ENCODE assay signal across 25 cellular contexts in genomic region chr3:47863391-47864128, GRCh38.
"Had no signal": no experiment of that assay in that cellular context is flagged by ENCODE, and none has a peak within 500 bp of the region (broad histone marks: within the 10 kb centered on the region; RNA-seq: fewer than 3 reads in every experiment).

No MANE protein-coding gene starts in this region.

- ATAC-seq: activated CD4-positive, CD25-positive, alpha-beta regulatory T cell treated with anti-CD3 and anti-CD28 coated beads, Interleukin-2, amount 50 U/mL, for 24 hours; activated T-cell treated with anti-CD3 and anti-CD28 coated beads, Interleukin-2, amount 50 U/mL, for 4 hours; activated T-helper 17 cell treated with anti-CD3 and anti-CD28 coated beads, Interleukin-2, amount 50 U/mL, for 72 hours; gastrocnemius medialis; left cardiac atrium; natural killer cell treated with Interleukin-12 subunit alpha and Interleukin-12 subunit beta and Interleukin-15 and Interleukin-18, amount 100 ng/mL, for 72 hours had no signal

- H3K36me3 Mint-ChIP-seq: activated naive CD4-positive, alpha-beta T cell treated with anti-CD3 and anti-CD28 coated beads, Interleukin-2, amount 50 U/mL, for 72 hours had no signal

- H3K4me3 ChIP-seq: breast epithelium, gastrocnemius medialis, right lobe of liver, uterus had no signal

- H3K36me3 ChIP-seq: uterus had no signal

- H3K4me1 Mint-ChIP-seq: activated T-helper 17 cell treated with anti-CD3 and anti-CD28 coated beads, Interleukin-2, amount 50 U/mL, for 72 hours had no signal

- H3K4me1 ChIP-seq: breast epithelium, right lobe of liver, uterus had no signal

- H3K9me3 ChIP-seq: breast epithelium, gastrocnemius medialis, neutrophil, right lobe of liver, uterus had no signal

- H3K9me3 Mint-ChIP-seq: activated naive CD4-positive, alpha-beta T cell treated with anti-CD3 and anti-CD28 coated beads, Interleukin-2, amount 50 U/mL, for 72 hours; activated T-cell treated with anti-CD3 and anti-CD28 coated beads, Interleukin-2, amount 50 U/mL, for 4 hours; activated T-helper 17 cell treated with anti-CD3 and anti-CD28 coated beads, Interleukin-2, amount 50 U/mL, for 72 hours; dendritic cell treated with granulocyte-macrophage colony-stimulating factor and Interleukin-4, amounts not matched to agents 40 ng/mL and 50 ng/mL, for 4 days; natural killer cell treated with Interleukin-12 subunit alpha and Interleukin-12 subunit beta and Interleukin-15 and Interleukin-18, amount 100 ng/mL, for 72 hours; stimulated activated naive CD8-positive, alpha-beta T cell treated with anti-CD3 and anti-CD28 coated beads, Interleukin-15, Interleukin-2, amounts not matched to agents 100 ng/mL and 50 ng/mL, for 24 hours; T-helper 2 cell treated with Interferon-gamma antibody and Interleukin-4, amounts not matched to agents 5 μg/mL and 100 μg/mL, for 36 hours; type B pancreatic cell had no signal

- H3K27me3 Mint-ChIP-seq: activated T-helper 17 cell treated with anti-CD3 and anti-CD28 coated beads, Interleukin-2, amount 50 U/mL, for 72 hours; dendritic cell treated with granulocyte-macrophage colony-stimulating factor and Interleukin-4, amounts not matched to agents 40 ng/mL and 50 ng/mL, for 4 days; natural killer cell treated with Interleukin-12 subunit alpha and Interleukin-12 subunit beta and Interleukin-15 and Interleukin-18, amount 100 ng/mL, for 72 hours; stimulated activated naive CD8-positive, alpha-beta T cell treated with anti-CD3 and anti-CD28 coated beads, Interleukin-15, Interleukin-2, amounts not matched to agents 100 ng/mL and 50 ng/mL, for 24 hours; type B pancreatic cell had no signal

- H3K4me3 Mint-ChIP-seq: activated T-cell treated with anti-CD3 and anti-CD28 coated beads, Interleukin-2, amount 50 U/mL, for 4 hours; activated T-helper 17 cell treated with anti-CD3 and anti-CD28 coated beads, Interleukin-2, amount 50 U/mL, for 72 hours; dendritic cell treated with granulocyte-macrophage colony-stimulating factor and Interleukin-4, amounts not matched to agents 40 ng/mL and 50 ng/mL, for 4 days; natural killer cell treated with Interleukin-12 subunit alpha and Interleukin-12 subunit beta and Interleukin-15 and Interleukin-18, amount 100 ng/mL, for 72 hours; stimulated activated naive CD8-positive, alpha-beta T cell treated with anti-CD3 and anti-CD28 coated beads, Interleukin-15, Interleukin-2, amounts not matched to agents 100 ng/mL and 50 ng/mL, for 24 hours; T-helper 2 cell treated with Interferon-gamma antibody and Interleukin-4, amounts not matched to agents 5 μg/mL and 100 μg/mL, for 36 hours; type B pancreatic cell had no signal

- H3K27me3 ChIP-seq: breast epithelium, gastrocnemius medialis, neutrophil, right lobe of liver, uterus had no signal

- H3K27ac ChIP-seq: breast epithelium, neutrophil, right lobe of liver, uterus had no signal

- DNase-seq: activated CD4-positive, alpha-beta T cell treated with anti-CD3 and anti-CD28 coated beads for 48 hours; activated CD4-positive, alpha-beta T cell treated with anti-CD3 and anti-CD28 coated beads, Interleukin-2, amount 50 U/mL, for 48 hours; activated CD8-positive, alpha-beta memory T cell treated with anti-CD3 and anti-CD28 coated beads for 24 hours; activated naive CD4-positive, alpha-beta T cell; activated T-cell treated with anti-CD3 and anti-CD28 coated beads, Interleukin-2, amount 50 U/mL, for 4 hours; central memory CD4-positive, alpha-beta T cell; effector CD4-positive, alpha-beta T cell; gastrocnemius medialis; glutamatergic neuron; left cardiac atrium; right lobe of liver; small intestine; substantia nigra; T-helper 1 cell; uterus had no signal

- H3K27ac Mint-ChIP-seq: activated T-helper 17 cell treated with anti-CD3 and anti-CD28 coated beads, Interleukin-2, amount 50 U/mL, for 72 hours; dendritic cell treated with granulocyte-macrophage colony-stimulating factor and Interleukin-4, amounts not matched to agents 40 ng/mL and 50 ng/mL, for 4 days; natural killer cell treated with Interleukin-12 subunit alpha and Interleukin-12 subunit beta and Interleukin-15 and Interleukin-18, amount 100 ng/mL, for 72 hours; stimulated activated naive CD8-positive, alpha-beta T cell treated with anti-CD3 and anti-CD28 coated beads, Interleukin-15, Interleukin-2, amounts not matched to agents 100 ng/mL and 50 ng/mL, for 24 hours; T-helper 2 cell treated with Interferon-gamma antibody and Interleukin-4, amounts not matched to agents 5 μg/mL and 100 μg/mL, for 36 hours; type B pancreatic cell had no signal
